Comparison of ENCODE assay signal across 8 cellular contexts in genomic region chr14:77212933-77213656, GRCh38. TPM values are rescaled to one million over a fixed set of nuclear protein-coding genes. Genes with fewer than 3 reads are reported as not detected.
DNase-seq lines count a peak whose midpoint lies in the region; ATAC-seq and TF ChIP-seq lines count a peak whose summit lies in the region.

No MANE protein-coding gene starts in this region.

- H3K4me1 Mint-ChIP-seq in chondrocyte (ENCODE audit: low read depth) (no peaks in the 10 kb centered on the region), nephron (peaks cover 9% of the 10 kb centered on the region)

- TF ChIP-seq POLR2A in Peyer's patch (IDR thresholded peaks at IDR 0.05) (no peak), esophagus muscularis mucosa (IDR thresholded peaks at IDR 0.05; ENCODE audit: low read depth) (no peak)

- no peak for ATAC-seq in GM21717 (IDR thresholded peaks at IDR 0.05; ENCODE audit: unreplicated experiment)

- H3K9me3 ChIP-seq in Karpas-422 (ENCODE audit: low read length): no peaks in the 10 kb centered on the region
- no peaks in the 10 kb centered on the region for H3K9me3 ChIP-seq in Peyer's patch
- H3K9me3 ChIP-seq in esophagus muscularis mucosa: no peaks in the 10 kb centered on the region

- no peak overlapping the region for H2AFZ ChIP-seq in Karpas-422 (ENCODE audit: low read length)

- H3K4me3 Mint-ChIP-seq in chondrocyte (ENCODE audit: unreplicated experiment) (no peak overlapping the region), nephron (no peak overlapping the region)

- H3K9me2 ChIP-seq in Karpas-422 (replicated peaks; ENCODE audit: insufficient read depth, low read length): no peaks in the 10 kb centered on the region

- intact Hi-C loops in esophagus muscularis mucosa (cut with DNase I): no loop called here

- H3K36me3 Mint-ChIP-seq in chondrocyte (ENCODE audit: low read depth) (peaks cover 15% of the 10 kb centered on the region), nephron (ENCODE audit: low read depth) (no peaks in the 10 kb centered on the region)

- H3K79me2 ChIP-seq in Karpas-422 (ENCODE audit: low read length): no peaks in the 10 kb centered on the region

- DNase-seq in COR-L47 (lab: John Stamatoyannopoulos, UW): peak; percentile 75
- peak; percentile 74 for DNase-seq in GM19240 (ENCODE audit: insufficient read length, low spot score)
- DNase-seq in Karpas-422: peak; percentile 89
- peak; percentile 20 to 66 (median 64) for DNase-seq in Peyer's patch
- no peak for DNase-seq in chondrocyte (ENCODE audit: low spot score)
- no peak for DNase-seq in esophagus muscularis mucosa (ENCODE audit: extremely low spot score)

- H3K27ac ChIP-seq in Karpas-422 (ENCODE audit: low read length) (no peak overlapping the region), Peyer's patch (no peak overlapping the region), esophagus muscularis mucosa (replicated peaks in 1 of 4) (no peak overlapping the region)

- TF ChIP-seq CTCF in Peyer's patch (IDR thresholded peaks at IDR 0.05): peak in 4 of 6 experiments; percentile 48 to 73 (median 66)
- peak; percentile 72 for TF ChIP-seq CTCF in chondrocyte (IDR thresholded peaks at IDR 0.05)
- TF ChIP-seq CTCF in nephron (IDR thresholded peaks at IDR 0.05; ENCODE audit: unreplicated experiment in 3 of 3): peak; percentile 56 to 66 (median 57)
- peak in 1 of 3 experiments; percentile 18 for TF ChIP-seq CTCF in esophagus muscularis mucosa (IDR thresholded peaks at IDR 0.05)

- no peaks in the 10 kb centered on the region for H3K9me3 Mint-ChIP-seq in chondrocyte (ENCODE audit: low read depth)
- H3K9me3 Mint-ChIP-seq in nephron: no peaks in the 10 kb centered on the region

- H3K27me3 Mint-ChIP-seq in chondrocyte (ENCODE audit: low read depth) (peaks cover 35% of the 10 kb centered on the region), nephron (ENCODE audit: low read depth) (peaks cover 70% of the 10 kb centered on the region)

- H3K27ac Mint-ChIP-seq in chondrocyte (ENCODE audit: unreplicated experiment) (no peak overlapping the region), nephron (no peak overlapping the region)

- H3K4me2 ChIP-seq in Karpas-422 (ENCODE audit: low read depth, low read length, poor library complexity, severe bottlenecking): no peak overlapping the region

- no peaks in the 10 kb centered on the region for H3K27me3 ChIP-seq in Karpas-422 (ENCODE audit: low read length)
- H3K27me3 ChIP-seq in Peyer's patch: no peaks in the 10 kb centered on the region
- H3K27me3 ChIP-seq in esophagus muscularis mucosa: peaks cover 0 to 42% (median 0%) of the 10 kb centered on the region in 4 donors

- H3K4me1 ChIP-seq in Karpas-422 (ENCODE audit: low read length) (no peaks in the 10 kb centered on the region), Peyer's patch (no peaks in the 10 kb centered on the region), esophagus muscularis mucosa (no peaks in the 10 kb centered on the region)

- no peaks in the 10 kb centered on the region for H3K36me3 ChIP-seq in Karpas-422 (ENCODE audit: insufficient read depth, low read length)
- H3K36me3 ChIP-seq in Peyer's patch: no peaks in the 10 kb centered on the region
- H3K36me3 ChIP-seq in esophagus muscularis mucosa: no peaks in the 10 kb centered on the region

- H3K4me3 ChIP-seq in Karpas-422 (ENCODE audit: low read length) (no peak overlapping the region), Peyer's patch (no peak overlapping the region), esophagus muscularis mucosa (no peak overlapping the region)

- H4K20me1 ChIP-seq in Karpas-422 (ENCODE audit: insufficient read depth, low read depth, low read length): peaks cover 20% of the 10 kb centered on the region

- no peak for TF ChIP-seq EP300 in esophagus muscularis mucosa (IDR thresholded peaks at IDR 0.05)

- H3K9ac ChIP-seq in Karpas-422 (ENCODE audit: low read length): no peak overlapping the region

- WGBS in esophagus muscularis mucosa: 9% methylated on average over 15 of the region's 17 CpGs

RNA-seq across cellular contexts. Expression of gene TMEM63C, which starts 31.5 kb away (rescaled TPM):
- total RNA-seq in Karpas-422 (2014; rRNA removed; shearing (Covaris generic); ENCODE audit: low replicate concordance): 5.0 and 8.4 TPM in 2 replicates
- 10 to 100 TPM in 2 of 4 donors, 1 to 10 TPM in 2; 3.3 to 43.7 (median 11.3) TPM for total RNA-seq in Peyer's patch
- 7.6 to 10.3 TPM (median 8.7 TPM) in 3 replicates for total RNA-seq in chondrocyte
- 1 to 10 TPM in 2 of 4 donors, under 1 TPM in 2; 0.83 to 5.0 (median 1.1) TPM for total RNA-seq in esophagus muscularis mucosa

RNA-seq across cellular contexts. Expression of gene NGB, which starts 57.9 kb away (rescaled TPM):
- total RNA-seq in Karpas-422 (2014; rRNA removed; shearing (Covaris generic); ENCODE audit: low replicate concordance): not detected in 2 replicates
- total RNA-seq in Peyer's patch (not detected), chondrocyte (not detected in 3 replicates), esophagus muscularis mucosa (1 to 10 TPM; 2.7 to 4.6 (median 3.6) TPM)

Comparison
In these comparisons a context has a peak if more than half of its experiments do, and no peak if none do; other contexts are left out.
1. DNase-seq: peak in COR-L47 (single experiment), GM19240 (single experiment), Karpas-422 (single experiment) and Peyer's patch (3 of 3); none in chondrocyte (single experiment) and esophagus muscularis mucosa (single experiment).